In the genomic region with DNA sequence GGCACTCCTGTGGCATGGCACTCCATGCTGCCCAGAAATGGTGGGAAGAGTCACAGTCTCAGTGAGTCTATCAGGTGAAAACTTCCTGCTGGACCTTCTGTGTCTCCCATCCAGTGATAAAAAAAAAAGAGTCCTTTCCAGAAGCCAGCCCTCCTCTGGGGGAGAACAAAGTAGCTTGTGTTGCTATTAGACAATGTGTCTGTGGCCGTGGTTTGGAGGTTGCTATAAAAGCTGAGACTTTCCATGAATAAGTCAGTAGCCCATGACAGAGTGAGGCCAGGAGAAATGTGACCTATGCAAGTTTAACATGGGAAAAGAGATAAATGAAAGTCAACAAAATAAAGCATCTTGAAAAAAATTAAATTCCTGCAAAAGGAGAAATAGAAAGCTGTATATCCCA, we compare ENCODE assay signal across 20 cellular contexts.
"Had no signal": no experiment of that assay in that cellular context is flagged by ENCODE, and none has a peak within 500 bp of the region (broad histone marks: within the 10 kb centered on the region; RNA-seq: fewer than 3 reads in every experiment).

No MANE protein-coding gene starts in this region.

- DNase-seq: colonic mucosa; dermis blood vessel endothelial cell; effector CD4-positive, alpha-beta T cell; endodermal cell; gastrocnemius medialis; glutamatergic neuron; islet precursor cell; left cardiac atrium; left ventricle myocardium superior; mesendoderm; naive thymus-derived CD4-positive, alpha-beta T cell; nephron progenitor cell; retina; spleen; stimulated activated CD4-positive, alpha-beta T cell treated with anti-CD3 and anti-CD28 coated beads, Interleukin-15, amount 100 ng/mL, for 24 hours; stimulated activated CD4-positive, alpha-beta T cell treated with anti-CD3 and anti-CD28 coated beads, Interleukin-1b, Interleukin-23, amount 100 ng/mL, for 48 hours; stimulated activated CD4-positive, alpha-beta T cell treated with anti-CD3 and anti-CD28 coated beads, Interleukin-4, amount 100 ng/mL, for 24 hours; tibial artery; upper lobe of left lung; uterus had no signal
